21 cellular contexts compared by ENCODE assay signal in genomic region chr22:29130490-29130889, GRCh38. TPM values are rescaled to one million over a fixed set of nuclear protein-coding genes. Genes with fewer than 3 reads are reported as not detected.
DNase-seq lines count a peak whose midpoint lies in the region; ATAC-seq and TF ChIP-seq lines count a peak whose summit lies in the region.
"Had no signal": no experiment of that assay in that cellular context is flagged by ENCODE, and none has a peak within 500 bp of the region (broad histone marks: within the 10 kb centered on the region; RNA-seq: fewer than 3 reads in every experiment).

No MANE protein-coding gene starts in this region.

- no peak overlapping the region for H3K27ac Mint-ChIP-seq in natural killer cell treated with Interleukin-12 subunit alpha and Interleukin-12 subunit beta and Interleukin-15 and Interleukin-18, amount 100 ng/mL, for 72 hours
- H3K27ac Mint-ChIP-seq: B cell; CD8-positive, alpha-beta T cell had no signal

- TF ChIP-seq CTCF in right atrium auricular region (IDR thresholded peaks at IDR 0.05) = no peak

- no peaks in the 10 kb centered on the region for H3K4me1 Mint-ChIP-seq in natural killer cell treated with Interleukin-12 subunit alpha and Interleukin-12 subunit beta and Interleukin-15 and Interleukin-18, amount 100 ng/mL, for 72 hours (ENCODE audit: low read depth in 2 of 2)
- H3K4me1 Mint-ChIP-seq: B cell had no signal

- no peak overlapping the region for H3K4me3 Mint-ChIP-seq in natural killer cell treated with Interleukin-12 subunit alpha and Interleukin-12 subunit beta and Interleukin-15 and Interleukin-18, amount 100 ng/mL, for 72 hours
- H3K4me3 Mint-ChIP-seq: B cell; CD8-positive, alpha-beta T cell had no signal

- H3K36me3 Mint-ChIP-seq in natural killer cell treated with Interleukin-12 subunit alpha and Interleukin-12 subunit beta and Interleukin-15 and Interleukin-18, amount 100 ng/mL, for 72 hours = no peaks in the 10 kb centered on the region
- H3K36me3 Mint-ChIP-seq: CD8-positive, alpha-beta T cell had no signal

- H3K4me3 ChIP-seq in right atrium auricular region (no peak overlapping the region), GM23248 (no peak overlapping the region)
- H3K4me3 ChIP-seq: A549, SJCRH30 had no signal

- peak; percentile 44 for DNase-seq in right atrium auricular region (ENCODE audit: low spot score)
- DNase-seq in cardiac septum (ENCODE audit: low spot score) = no peak
- DNase-seq in GM23248 = peak; percentile 37
- DNase-seq in fibroblast of gingiva (ENCODE audit: low read depth) = peak; percentile 17
- peak; percentile 13 for DNase-seq in ureter (ENCODE audit: low spot score)
- no peak for DNase-seq in natural killer cell treated with Interleukin-12 subunit alpha and Interleukin-12 subunit beta and Interleukin-15 and Interleukin-18, amount 100 ng/mL, for 72 hours (ENCODE audit: low spot score)
- DNase-seq: Caco-2; CD8-positive, alpha-beta T cell; GF-D8; Karpas-422; NCI-H1092; NCI-H1417 treated with DMSO at 0.1 percent for 48 hours; NCI-H1694 treated with DMSO at 0.1 percent for 48 hours; NCI-H226; NCI-H748 treated with DMSO at 0.1 percent for 48 hours; SJCRH30 had no signal

- H3K4me1 ChIP-seq in right atrium auricular region (peaks cover 3 to 20% of the 10 kb centered on the region in 2 donors), GM23248 (ENCODE audit: insufficient read depth) (peaks cover 17% of the 10 kb centered on the region)
- H3K4me1 ChIP-seq: A549, Caco-2 had no signal

- WGBS in GM23248 (ENCODE audit: low coverage in 1 of 2, low lambda C conversion rate in 2 of 2, missing lambda C conversion rate in 2 of 2), 2 experiments = 66 to 68% methylated on average over 4 of the region's 4 CpGs

- H3K27me3 ChIP-seq in right atrium auricular region = no peaks in the 10 kb centered on the region
- no peaks in the 10 kb centered on the region for H3K27me3 ChIP-seq in GM23248 (replicated peaks; ENCODE audit: insufficient read depth)
- H3K27me3 ChIP-seq: SJCRH30 had no signal

- no peak for ATAC-seq in natural killer cell treated with Interleukin-12 subunit alpha and Interleukin-12 subunit beta and Interleukin-15 and Interleukin-18, amount 100 ng/mL, for 72 hours
- no peak for ATAC-seq in GM18861 (IDR thresholded peaks at IDR 0.05; ENCODE audit: unreplicated experiment)
- ATAC-seq: CD8-positive, alpha-beta T cell; HepG2 had no signal

- H3K9ac ChIP-seq in GM23248 = no peak overlapping the region

- peaks cover 3% of the 10 kb centered on the region; the same call in 1 of the 2 replicates for H3K9me2 ChIP-seq in GM23248 (ENCODE audit: insufficient read depth)

- intact Hi-C loops in cardiac septum (cut with DNase I) = no loop called here

- in situ Hi-C loops in GM23248 (cut with MboI) = loop anchor here (25.0 kb wide), 1 partner anchor 268 kb away; no protein-coding TSS in a partner anchor

- no peaks in the 10 kb centered on the region for H3K9me3 Mint-ChIP-seq in natural killer cell treated with Interleukin-12 subunit alpha and Interleukin-12 subunit beta and Interleukin-15 and Interleukin-18, amount 100 ng/mL, for 72 hours
- H3K9me3 Mint-ChIP-seq: CD8-positive, alpha-beta T cell had no signal

- H3K36me3 ChIP-seq in right atrium auricular region (peaks cover 15% of the 10 kb centered on the region), GM23248 (ENCODE audit: low read depth) (no peaks in the 10 kb centered on the region)

- no peaks in the 10 kb centered on the region for H3K79me2 ChIP-seq in GM23248 (ENCODE audit: insufficient read depth)

- H3K9me3 ChIP-seq in right atrium auricular region (no peaks in the 10 kb centered on the region), GM23248 (ENCODE audit: low read depth) (no peaks in the 10 kb centered on the region)
- H3K9me3 ChIP-seq: A549, Caco-2, SJCRH30 had no signal

- no peaks in the 10 kb centered on the region for H4K20me1 ChIP-seq in GM23248 (ENCODE audit: insufficient read depth)

- H3K27ac ChIP-seq in right atrium auricular region = peak overlapping the region in 1 of 2 donors; percentile 81
- H3K27ac ChIP-seq in GM23248 = no peak overlapping the region
- H3K27ac ChIP-seq: A549, C4-2B had no signal

- H3K27me3 Mint-ChIP-seq in natural killer cell treated with Interleukin-12 subunit alpha and Interleukin-12 subunit beta and Interleukin-15 and Interleukin-18, amount 100 ng/mL, for 72 hours = peaks cover 11 to 22% of the 10 kb centered on the region in 2 donors

- peaks cover 16% of the 10 kb centered on the region for H3F3A ChIP-seq in GM23248 (ENCODE audit: insufficient read depth)

- H3K4me2 ChIP-seq in GM23248 (ENCODE audit: unreplicated experiment) = no peak overlapping the region
- H3K4me2 ChIP-seq: A549 had no signal

- no peak overlapping the region for H2AFZ ChIP-seq in GM23248

RNA-seq across cellular contexts. Expression of gene KREMEN1, which starts 57.7 kb away (rescaled TPM):
- total RNA-seq in right atrium auricular region = 10 to 100 TPM; 39.7 to 44.7 TPM
- 52.1 TPM for total RNA-seq in cardiac septum
- total RNA-seq in GM23248 (2014; rRNA removed; shearing (Covaris generic)) = 2.7 and 4.4 TPM in 2 replicates
- 4.3 and 4.5 TPM in 2 replicates for polyA plus RNA-seq in GM23248 (2016; fragmentation: Nextera tagmentation; extraction: Ambion mirVana)
- 16.5 TPM for total RNA-seq in ureter
- under 1 TPM; 0.17 to 0.59 TPM for total RNA-seq in natural killer cell treated with Interleukin-12 subunit alpha and Interleukin-12 subunit beta and Interleukin-15 and Interleukin-18, amount 100 ng/mL, for 72 hours
- total RNA-seq: B cell; CD8-positive, alpha-beta T cell had no signal

Comparison
In these comparisons a context has a peak if more than half of its experiments do, and no peak if none do; other contexts are left out.
1. DNase-seq: peak in right atrium auricular region (single experiment), GM23248 (single experiment), fibroblast of gingiva (single experiment) and ureter (single experiment); none in cardiac septum (single experiment) and natural killer cell treated with Interleukin-12 subunit alpha and Interleukin-12 subunit beta and Interleukin-15 and Interleukin-18, amount 100 ng/mL, for 72 hours (single experiment).